ENCODE assay signal across 6 cellular contexts in the genomic region with DNA sequence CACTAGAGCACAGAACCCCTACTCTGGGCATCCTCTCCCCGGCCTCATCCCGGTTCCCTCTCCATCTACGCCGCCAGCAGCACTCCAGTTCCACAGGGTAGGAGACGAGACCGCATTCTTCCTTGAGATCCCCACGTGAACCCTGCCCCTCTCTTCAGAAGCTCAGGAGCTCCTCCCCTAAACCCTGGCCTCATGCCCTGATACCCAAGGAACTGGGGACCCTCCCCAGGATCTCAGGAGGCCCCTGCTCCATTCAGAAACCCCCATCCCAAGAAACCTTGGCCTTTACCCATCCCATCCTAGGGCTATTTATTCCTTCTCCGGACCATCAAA. TPM values are rescaled to one million over a fixed set of nuclear protein-coding genes. Genes with fewer than 3 reads are reported as not detected.
DNase-seq lines count a peak whose midpoint lies in the region; ATAC-seq and TF ChIP-seq lines count a peak whose summit lies in the region.

No MANE protein-coding gene starts in this region.

- peaks cover 0 to 4% (median 2%) of the 10 kb centered on the region in 3 donors for H3K27me3 Mint-ChIP-seq in immature natural killer cell (ENCODE audit: low read depth in 3 of 3)

- H3K36me3 ChIP-seq in BLaER1 (peaks cover 30% of the 10 kb centered on the region), Peyer's patch (peaks cover 0 to 7% (median 0%) of the 10 kb centered on the region in 3 donors)

- peaks cover 7% of the 10 kb centered on the region for H3K9me3 ChIP-seq in BLaER1
- H3K9me3 ChIP-seq in Peyer's patch, result no peaks in the 10 kb centered on the region

- DNase-seq in Peyer's patch (no peak), immature natural killer cell (no peak), NCI-H510A treated with DMSO at 0.1 percent for 48 hours (lab: John Stamatoyannopoulos, UW) (no peak), sciatic nerve (ENCODE audit: low spot score) (no peak), H4 (ENCODE audit: low spot score) (no peak)

- peak overlapping the region; percentile 83 for H3K9ac ChIP-seq in BLaER1

- H3K27me3 ChIP-seq in BLaER1 (no peaks in the 10 kb centered on the region), Peyer's patch (no peaks in the 10 kb centered on the region)

- intact Hi-C loops in sciatic nerve (cut with DNase I), result no loop called here

- peak overlapping the region; percentile 63 to 73 (median 68) for H3K4me3 Mint-ChIP-seq in immature natural killer cell

- H3K9me3 Mint-ChIP-seq in immature natural killer cell, result no peaks in the 10 kb centered on the region

- ATAC-seq in sciatic nerve, result no peak

- H3K4me1 Mint-ChIP-seq in immature natural killer cell, result peaks cover 8 to 18% of the 10 kb centered on the region in 2 donors

- H3K36me3 Mint-ChIP-seq in immature natural killer cell, result peaks cover 0 to 10% (median 4%) of the 10 kb centered on the region in 3 donors

- peak overlapping the region in 1 of 6 donors; percentile 79 for H3K27ac Mint-ChIP-seq in immature natural killer cell

- peak overlapping the region; percentile 60 for H3K27ac ChIP-seq in BLaER1
- H3K27ac ChIP-seq in Peyer's patch, result peak overlapping the region; percentile 49 to 83 (median 74)

- no peak for TF ChIP-seq POLR2A in Peyer's patch (IDR thresholded peaks at IDR 0.05)

- peaks cover 15% of the 10 kb centered on the region; the same call in 1 of the 2 replicates for H4K20me1 ChIP-seq in BLaER1

- peak overlapping the region; percentile 87 for H3K4me2 ChIP-seq in BLaER1

- H3K4me1 ChIP-seq in BLaER1 (peaks cover 25% of the 10 kb centered on the region), Peyer's patch (peaks cover 0 to 6% (median 0%) of the 10 kb centered on the region in 4 donors)

- TF ChIP-seq CTCF in Peyer's patch (IDR thresholded peaks at IDR 0.05), result no peak

- H3K4me3 ChIP-seq in BLaER1 (peak overlapping the region; percentile 81), Peyer's patch (peak overlapping the region; percentile 21 to 63 (median 55))

RNA-seq across cellular contexts. Expression of a gene that starts 1.1 kb away (rescaled TPM):
- total RNA-seq in Peyer's patch (10 to 100 TPM; 22.5 to 47.0 (median 26.8) TPM), sciatic nerve (9.9 TPM)
- 1 to 10 TPM in 2 of 3 donors, not detected in 1; 2.1 to 4.1 TPM for polyA plus RNA-seq in immature natural killer cell
- total RNA-seq in H4 (2014; rRNA removed; shearing (Covaris generic)), result 2.5 and 6.8 TPM in 2 replicates

RNA-seq across cellular contexts. Expression of a gene that starts 13.3 kb away (rescaled TPM):
- total RNA-seq in Peyer's patch, result 10 to 100 TPM; 16.1 to 36.6 (median 30.8) TPM
- polyA plus RNA-seq in immature natural killer cell, result 10 to 100 TPM; 40.5 to 64.6 (median 45.7) TPM
- total RNA-seq in sciatic nerve, result 103 TPM
- total RNA-seq in H4 (2014; rRNA removed; shearing (Covaris generic)), result 94.5 and 137 TPM in 2 replicates

RNA-seq across cellular contexts. Expression of a gene that starts 15.0 kb away (rescaled TPM):
- total RNA-seq in Peyer's patch (10 to 100 TPM in 1 of 4 donors, 1 to 10 TPM in 2, not detected in 1; 5.5 to 11.0 (median 6.7) TPM), sciatic nerve (4.2 TPM)
- polyA plus RNA-seq in immature natural killer cell, result under 1 TPM in 2 of 3 donors, not detected in 1; 0.29 to 0.43 TPM
- total RNA-seq in H4 (2014; rRNA removed; shearing (Covaris generic)), result 0.19 TPM in 1 of 2 replicates, not detected in the other

RNA-seq across cellular contexts. Expression of a gene that starts 22.5 kb away (rescaled TPM):
- total RNA-seq in Peyer's patch, result 10 to 100 TPM in 2 of 4 donors, 1 to 10 TPM in 1, not detected in 1; 5.8 to 14.4 (median 11.6) TPM
- 1 to 10 TPM in 2 of 3 donors, under 1 TPM in 1; 0.96 to 2.2 (median 1.6) TPM for polyA plus RNA-seq in immature natural killer cell
- total RNA-seq in sciatic nerve, result 1.0 TPM
- total RNA-seq in H4 (2014; rRNA removed; shearing (Covaris generic)), result 0.48 and 2.3 TPM in 2 replicates

RNA-seq across cellular contexts. Expression of a gene that starts 48.1 kb away (rescaled TPM):
- total RNA-seq in Peyer's patch (1 to 10 TPM; 1.7 to 2.8 (median 2.3) TPM), sciatic nerve (0.22 TPM)
- under 1 TPM in 1 of 3 donors, not detected in 2; 0.07 TPM for polyA plus RNA-seq in immature natural killer cell
- not detected in 2 replicates for total RNA-seq in H4 (2014; rRNA removed; shearing (Covaris generic))
